2 cellular contexts compared by ENCODE assay signal in genomic region chr17:79992657-79993389, GRCh38.
TF ChIP-seq lines count a peak whose summit lies in the region.

No MANE protein-coding gene starts in this region.

TF ChIP-seq in H1, 55 proteins besides CTCF, POLR2A, EP300 and RAD21:
- TF ChIP-seq KDM1A (IDR thresholded peaks at IDR 0.05; ENCODE audit: borderline replicate concordance, low read length) (no peak), ATF2 (IDR thresholded peaks at IDR 0.05; ENCODE audit: low read length) (0 out of 2 replicates have a peak, but pooled peaks have one; percentile 0)

TF ChIP-seq in SK-N-SH, 30 proteins besides CTCF, POLR2A, EP300 and RAD21:
- TF ChIP-seq RFX5 (IDR thresholded peaks at IDR 0.05; ENCODE audit: low read length) (no peak), MEF2A (IDR thresholded peaks at IDR 0.05; ENCODE audit: borderline replicate concordance, low read depth) (no peak), REST (IDR thresholded peaks at IDR 0.05; ENCODE audit: low read depth, low read length) (no peak), FOXM1 (IDR thresholded peaks at IDR 0.05; ENCODE audit: low read depth) (no peak), TEAD4 (IDR thresholded peaks at IDR 0.05; ENCODE audit: borderline replicate concordance, insufficient read depth) (no peak), FOXJ3 (CRISPR knock-in tag; IDR thresholded peaks at IDR 0.05) (no peak), POLR2AphosphoS5 (IDR thresholded peaks at IDR 0.05; ENCODE audit: low read depth, low read length) (no peak)
TF ChIP-seq in SK-N-SH: peak in this region for 0.
